ENCODE assay signal across 17 cellular contexts in the genomic region with DNA sequence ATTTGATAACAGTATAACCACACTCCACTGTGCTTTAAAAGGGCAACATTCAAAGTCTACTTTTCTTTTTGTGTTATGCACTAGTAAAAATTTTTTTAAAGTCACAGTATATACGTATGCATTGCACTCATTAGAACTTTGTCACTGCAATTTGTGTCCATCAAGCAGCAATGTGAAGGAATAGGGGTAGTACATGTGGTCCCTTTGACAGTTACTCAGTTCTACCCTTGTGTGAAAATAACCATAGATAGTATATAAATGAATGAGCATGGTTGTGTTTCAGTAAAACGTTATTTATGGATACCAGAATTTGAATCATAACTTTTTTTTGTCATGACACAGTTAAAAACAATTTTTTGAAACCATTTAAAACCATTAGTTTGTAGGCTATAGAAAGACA. TPM values are rescaled to one million over a fixed set of nuclear protein-coding genes. Genes with fewer than 3 reads are reported as not detected.
DNase-seq lines count a peak whose midpoint lies in the region; ATAC-seq and TF ChIP-seq lines count a peak whose summit lies in the region.
"Had no signal": no experiment of that assay in that cellular context is flagged by ENCODE, and none has a peak within 500 bp of the region (broad histone marks: within the 10 kb centered on the region; RNA-seq: fewer than 3 reads in every experiment).

No MANE protein-coding gene starts in this region.

- H3K79me2 ChIP-seq in Karpas-422 (ENCODE audit: low read length) = peaks cover 99% of the 10 kb centered on the region

- no peaks in the 10 kb centered on the region for H4K20me1 ChIP-seq in Karpas-422 (ENCODE audit: insufficient read depth, low read depth, low read length)

- H3K27ac ChIP-seq in 22Rv1 = peak overlapping the region; percentile 43
- H3K27ac ChIP-seq in Karpas-422 (ENCODE audit: low read length) = 0 out of 2 replicates have a peak overlapping the region, but pooled peaks have one; percentile 0
- no peak overlapping the region for H3K27ac ChIP-seq in naive thymus-derived CD4-positive, alpha-beta T cell (ENCODE audit: low read depth, low read length)
- H3K27ac ChIP-seq: BLaER1 treated with 17β-estradiol and CSF1 and Interleukin-3, amounts not matched to agents 10 nM and 100 nM had no signal

- H3K4me3 ChIP-seq in Karpas-422 (ENCODE audit: low read length) = no peak overlapping the region
- no peak overlapping the region for H3K4me3 ChIP-seq in naive thymus-derived CD4-positive, alpha-beta T cell (ENCODE audit: low read length)
- H3K4me3 ChIP-seq: BLaER1 treated with 17β-estradiol and CSF1 and Interleukin-3, amounts not matched to agents 10 nM and 100 nM; K562 had no signal

- H3K36me3 ChIP-seq in Karpas-422 (ENCODE audit: insufficient read depth, low read length) = no peaks in the 10 kb centered on the region
- no peaks in the 10 kb centered on the region for H3K36me3 ChIP-seq in naive thymus-derived CD4-positive, alpha-beta T cell (ENCODE audit: control insufficient read depth in 2 of 3, insufficient read depth in 3 of 3, low read length in 3 of 3)

- H3K27me3 Mint-ChIP-seq in activated CD4-positive, alpha-beta memory T cell treated with anti-CD3 and anti-CD28 coated beads for 36 hours = no peaks in the 10 kb centered on the region
- H3K27me3 Mint-ChIP-seq in activated CD4-positive, alpha-beta memory T cell treated with anti-CD3 and anti-CD28 coated beads, Interleukin-2, amount 10 ng/mL, durations not matched to agents 7 days and 5 days = no peaks in the 10 kb centered on the region
- H3K27me3 Mint-ChIP-seq in naive thymus-derived CD4-positive, alpha-beta T cell = no peaks in the 10 kb centered on the region
- H3K27me3 Mint-ChIP-seq in chondrocyte (ENCODE audit: low read depth) = no peaks in the 10 kb centered on the region
- H3K27me3 Mint-ChIP-seq in stimulated activated memory B cell treated with anti-CD40 and anti-IgM and Interleukin-4, amounts not matched to agents 10 μg/mL and 1 μg/mL and 100 μg/mL, for 72 hours = no peaks in the 10 kb centered on the region

- CTCF ChIA-PET in activated CD4-positive, alpha-beta memory T cell treated with anti-CD3 and anti-CD28 coated beads for 36 hours (lab: Charles Lee) = interaction anchor here (2.6 kb wide), 1 partner anchor 22 kb away, joined by 21 read pairs; no protein-coding TSS in a partner anchor
- CTCF ChIA-PET in activated CD4-positive, alpha-beta memory T cell treated with anti-CD3 and anti-CD28 coated beads, Interleukin-2, amount 10 ng/mL, durations not matched to agents 7 days and 5 days (lab: Charles Lee) = no interaction called here
- CTCF ChIA-PET in naive thymus-derived CD4-positive, alpha-beta T cell (lab: Charles Lee) = interaction anchor here (0.6 to 1.7 kb wide), 2 partner anchors 113 to 1791 kb away, joined by 3 to 4 read pairs; no protein-coding TSS in a partner anchor

- no peaks in the 10 kb centered on the region for H3K9me2 ChIP-seq in Karpas-422 (replicated peaks; ENCODE audit: insufficient read depth, low read length)

- POLR2A ChIA-PET in activated CD4-positive, alpha-beta memory T cell treated with anti-CD3 and anti-CD28 coated beads for 36 hours (lab: Charles Lee) = no interaction called here
- POLR2A ChIA-PET in activated CD4-positive, alpha-beta memory T cell treated with anti-CD3 and anti-CD28 coated beads, Interleukin-2, amount 10 ng/mL, durations not matched to agents 7 days and 5 days (lab: Charles Lee) = no interaction called here
- POLR2A ChIA-PET in naive thymus-derived CD4-positive, alpha-beta T cell (lab: Charles Lee) = no interaction called here

- H3K27ac Mint-ChIP-seq in activated CD4-positive, alpha-beta memory T cell treated with anti-CD3 and anti-CD28 coated beads for 36 hours = peak overlapping the region; percentile 24
- no peak overlapping the region for H3K27ac Mint-ChIP-seq in activated CD4-positive, alpha-beta memory T cell treated with anti-CD3 and anti-CD28 coated beads, Interleukin-2, amount 10 ng/mL, durations not matched to agents 7 days and 5 days
- H3K27ac Mint-ChIP-seq in naive thymus-derived CD4-positive, alpha-beta T cell = peak overlapping the region in 5 of 9 donors; percentile 30 to 56 (median 49)
- no peak overlapping the region for H3K27ac Mint-ChIP-seq in chondrocyte (ENCODE audit: unreplicated experiment)
- no peak overlapping the region for H3K27ac Mint-ChIP-seq in stimulated activated memory B cell treated with anti-CD40 and anti-IgM and Interleukin-4, amounts not matched to agents 10 μg/mL and 1 μg/mL and 100 μg/mL, for 72 hours

- no peaks in the 10 kb centered on the region for H3K27me3 ChIP-seq in Karpas-422 (ENCODE audit: low read length)
- H3K27me3 ChIP-seq in naive thymus-derived CD4-positive, alpha-beta T cell (ENCODE audit: control insufficient read depth in 2 of 2, insufficient read depth in 2 of 2, low read length in 2 of 2) = no peaks in the 10 kb centered on the region
- H3K27me3 ChIP-seq: BLaER1 treated with 17β-estradiol and CSF1 and Interleukin-3, amounts not matched to agents 10 nM and 100 nM had no signal

- peaks cover 87% of the 10 kb centered on the region for H3K4me1 Mint-ChIP-seq in activated CD4-positive, alpha-beta memory T cell treated with anti-CD3 and anti-CD28 coated beads for 36 hours (ENCODE audit: low read depth)
- peaks cover 77% of the 10 kb centered on the region for H3K4me1 Mint-ChIP-seq in activated CD4-positive, alpha-beta memory T cell treated with anti-CD3 and anti-CD28 coated beads, Interleukin-2, amount 10 ng/mL, durations not matched to agents 7 days and 5 days
- H3K4me1 Mint-ChIP-seq in naive thymus-derived CD4-positive, alpha-beta T cell = peaks cover 47 to 98% (median 85%) of the 10 kb centered on the region in 7 donors
- H3K4me1 Mint-ChIP-seq in chondrocyte (ENCODE audit: low read depth) = peaks cover 3% of the 10 kb centered on the region
- peaks cover 68% of the 10 kb centered on the region for H3K4me1 Mint-ChIP-seq in stimulated activated memory B cell treated with anti-CD40 and anti-IgM and Interleukin-4, amounts not matched to agents 10 μg/mL and 1 μg/mL and 100 μg/mL, for 72 hours

- no peak overlapping the region for H3K4me3 Mint-ChIP-seq in activated CD4-positive, alpha-beta memory T cell treated with anti-CD3 and anti-CD28 coated beads for 36 hours
- no peak overlapping the region for H3K4me3 Mint-ChIP-seq in activated CD4-positive, alpha-beta memory T cell treated with anti-CD3 and anti-CD28 coated beads, Interleukin-2, amount 10 ng/mL, durations not matched to agents 7 days and 5 days
- peak overlapping the region in 5 of 10 donors; percentile 2 to 59 (median 45) for H3K4me3 Mint-ChIP-seq in naive thymus-derived CD4-positive, alpha-beta T cell
- no peak overlapping the region for H3K4me3 Mint-ChIP-seq in chondrocyte (ENCODE audit: unreplicated experiment)
- H3K4me3 Mint-ChIP-seq in stimulated activated memory B cell treated with anti-CD40 and anti-IgM and Interleukin-4, amounts not matched to agents 10 μg/mL and 1 μg/mL and 100 μg/mL, for 72 hours = no peak overlapping the region

- H3K9me3 ChIP-seq in Karpas-422 (ENCODE audit: low read length) = no peaks in the 10 kb centered on the region
- no peaks in the 10 kb centered on the region for H3K9me3 ChIP-seq in naive thymus-derived CD4-positive, alpha-beta T cell (ENCODE audit: control insufficient read depth in 2 of 3, low read length in 3 of 3)
- H3K9me3 ChIP-seq: Caco-2 had no signal

- H2AFZ ChIP-seq in Karpas-422 (ENCODE audit: low read length) = no peak overlapping the region

- no peak for DNase-seq in activated CD4-positive, alpha-beta memory T cell treated with anti-CD3 and anti-CD28 coated beads for 36 hours
- DNase-seq in activated CD4-positive, alpha-beta memory T cell treated with anti-CD3 and anti-CD28 coated beads, Interleukin-2, amount 10 ng/mL, durations not matched to agents 7 days and 5 days = no peak
- no peak for DNase-seq in Karpas-422
- DNase-seq in naive thymus-derived CD4-positive, alpha-beta T cell = no peak
- no peak for DNase-seq in chondrocyte (ENCODE audit: low spot score)
- DNase-seq in CD1c-positive myeloid dendritic cell (ENCODE audit: extremely low spot score) = no peak
- DNase-seq: DMS153, MV-4-11, NCI-H1436, NCI-H2029, NCI-H2171, NCI-H446 had no signal

- H3K36me3 Mint-ChIP-seq in activated CD4-positive, alpha-beta memory T cell treated with anti-CD3 and anti-CD28 coated beads for 36 hours = peaks cover 12% of the 10 kb centered on the region
- peaks cover 37% of the 10 kb centered on the region for H3K36me3 Mint-ChIP-seq in activated CD4-positive, alpha-beta memory T cell treated with anti-CD3 and anti-CD28 coated beads, Interleukin-2, amount 10 ng/mL, durations not matched to agents 7 days and 5 days (ENCODE audit: low read depth)
- peaks cover 11 to 25% (median 20%) of the 10 kb centered on the region in 5 donors for H3K36me3 Mint-ChIP-seq in naive thymus-derived CD4-positive, alpha-beta T cell
- peaks cover 4% of the 10 kb centered on the region for H3K36me3 Mint-ChIP-seq in chondrocyte (ENCODE audit: low read depth)
- peaks cover 17% of the 10 kb centered on the region for H3K36me3 Mint-ChIP-seq in stimulated activated memory B cell treated with anti-CD40 and anti-IgM and Interleukin-4, amounts not matched to agents 10 μg/mL and 1 μg/mL and 100 μg/mL, for 72 hours

- peaks cover 54% of the 10 kb centered on the region for H3K4me1 ChIP-seq in Karpas-422 (ENCODE audit: low read length)
- H3K4me1 ChIP-seq in naive thymus-derived CD4-positive, alpha-beta T cell (ENCODE audit: control insufficient read depth in 2 of 2, insufficient read depth in 2 of 2, low read length in 2 of 2) = peaks cover 36 to 50% of the 10 kb centered on the region in 2 donors

- intact Hi-C loops in activated CD4-positive, alpha-beta memory T cell treated with anti-CD3 and anti-CD28 coated beads for 36 hours (cut with micrococcal nuclease) = loop anchor here (1.0 to 2.0 kb wide), 2 partner anchors 22 to 29 kb away; no protein-coding TSS in a partner anchor
- intact Hi-C loops in naive thymus-derived CD4-positive, alpha-beta T cell (cut with micrococcal nuclease) = loop anchor here (1.0 to 2.0 kb wide), 6 partner anchors 15 to 113 kb away; a partner anchor contains a TSS

- ATAC-seq in naive thymus-derived CD4-positive, alpha-beta T cell = no peak
- ATAC-seq in stimulated activated memory B cell treated with anti-CD40 and anti-IgM and Interleukin-4, amounts not matched to agents 10 μg/mL and 1 μg/mL and 100 μg/mL, for 72 hours = no peak

- no peak overlapping the region for H3K4me2 ChIP-seq in Karpas-422 (ENCODE audit: low read depth, low read length, poor library complexity, severe bottlenecking)

- no peak overlapping the region for H3K9ac ChIP-seq in Karpas-422 (ENCODE audit: low read length)
- H3K9ac ChIP-seq: BLaER1 treated with 17β-estradiol and CSF1 and Interleukin-3, amounts not matched to agents 10 nM and 100 nM had no signal

- no peak for TF ChIP-seq CTCF in 22Rv1 (IDR thresholded peaks at IDR 0.05)
- TF ChIP-seq CTCF in chondrocyte (IDR thresholded peaks at IDR 0.05) = no peak

- peaks cover 10% of the 10 kb centered on the region for H3K9me3 Mint-ChIP-seq in activated CD4-positive, alpha-beta memory T cell treated with anti-CD3 and anti-CD28 coated beads for 36 hours
- H3K9me3 Mint-ChIP-seq in activated CD4-positive, alpha-beta memory T cell treated with anti-CD3 and anti-CD28 coated beads, Interleukin-2, amount 10 ng/mL, durations not matched to agents 7 days and 5 days = peaks cover 12% of the 10 kb centered on the region
- peaks cover 0 to 18% (median 7%) of the 10 kb centered on the region in 11 donors for H3K9me3 Mint-ChIP-seq in naive thymus-derived CD4-positive, alpha-beta T cell
- peaks cover 9% of the 10 kb centered on the region for H3K9me3 Mint-ChIP-seq in chondrocyte (ENCODE audit: low read depth)
- peaks cover 6% of the 10 kb centered on the region for H3K9me3 Mint-ChIP-seq in stimulated activated memory B cell treated with anti-CD40 and anti-IgM and Interleukin-4, amounts not matched to agents 10 μg/mL and 1 μg/mL and 100 μg/mL, for 72 hours

RNA-seq across cellular contexts. Expression of a gene that starts 30.7 kb away (rescaled TPM):
- total RNA-seq in activated CD4-positive, alpha-beta memory T cell treated with anti-CD3 and anti-CD28 coated beads for 36 hours = 10 to 100 TPM; 83.4 to 85.2 TPM
- total RNA-seq in activated CD4-positive, alpha-beta memory T cell treated with anti-CD3 and anti-CD28 coated beads, Interleukin-2, amount 10 ng/mL, durations not matched to agents 7 days and 5 days = 100 to 1,000 TPM; 208 to 209 TPM
- 39.1 and 72.3 TPM in 2 replicates for total RNA-seq in Karpas-422 (2014; rRNA removed; shearing (Covaris generic); ENCODE audit: low replicate concordance)
- 100 to 1,000 TPM; 120 to 151 (median 147) TPM for total RNA-seq in naive thymus-derived CD4-positive, alpha-beta T cell
- 100 to 1,000 TPM in 1 of 2 donors, 10 to 100 TPM in 1; 75.8 to 109 TPM for polyA plus RNA-seq in naive thymus-derived CD4-positive, alpha-beta T cell
- total RNA-seq in chondrocyte = 32.2 to 38.0 TPM (median 37.7 TPM) in 3 replicates

Comparison
In these comparisons a context has a peak if more than half of its experiments do, and no peak if none do; other contexts are left out.
1. H3K27ac Mint-ChIP-seq: peak in activated CD4-positive, alpha-beta memory T cell treated with anti-CD3 and anti-CD28 coated beads for 36 hours (single experiment) and naive thymus-derived CD4-positive, alpha-beta T cell (5 of 9); none in activated CD4-positive, alpha-beta memory T cell treated with anti-CD3 and anti-CD28 coated beads, Interleukin-2, amount 10 ng/mL, durations not matched to agents 7 days and 5 days (single experiment), chondrocyte (single experiment) and stimulated activated memory B cell treated with anti-CD40 and anti-IgM and Interleukin-4, amounts not matched to agents 10 μg/mL and 1 μg/mL and 100 μg/mL, for 72 hours (single experiment).